In genomic region chr13:98447881-98448641, GRCh38 we compare ENCODE assay signal across 8 cellular contexts.
A peak's percentile ranks its signal among the peaks of the same experiment; 100 is the strongest.
DNase-seq lines count a peak whose midpoint lies in the region; ATAC-seq and TF ChIP-seq lines count a peak whose summit lies in the region.

No MANE protein-coding gene starts in this region.

- H3K9me3 ChIP-seq in mammary epithelial cell (replicated peaks; ENCODE audit: insufficient read depth, low read length) = no peaks in the 10 kb centered on the region

- H3K27me3 ChIP-seq in mammary epithelial cell (ENCODE audit: insufficient read depth, low read length) = no peaks in the 10 kb centered on the region

- in situ Hi-C loops in mammary epithelial cell (cut with MboI; ENCODE audit: low sequenced_read_pairs in 2 of 2) = loop anchor here (10.0 to 25.0 kb wide), 2 partner anchors 207 to 311 kb away; partner anchors contain the start of gene FARP1 (in 1 of the 2)

- no peak overlapping the region for H3K9ac ChIP-seq in mammary epithelial cell (ENCODE audit: insufficient read depth, low read length)

- peaks cover 24% of the 10 kb centered on the region for H3K79me2 ChIP-seq in mammary epithelial cell (ENCODE audit: insufficient read depth, low read length)

- DNase-seq in GM10266 (ENCODE audit: extremely low spot score) (no peak), NCI-H1694 treated with DMSO at 0.1 percent for 48 hours (lab: John Stamatoyannopoulos, UW) (peak; percentile 60), mammary epithelial cell (no peak), medulla oblongata (ENCODE audit: extremely low spot score) (peak; percentile 82), NCI-H2081 (lab: John Stamatoyannopoulos, UW) (no peak)

- dilution Hi-C loops in mammary epithelial cell (cut with HindIII; ENCODE audit: low sequenced_read_pairs) = loop anchor here (10.0 kb wide), 1 partner anchor 303 kb away; the partner anchor contains the start of gene FARP1

- BruUV-seq in mammary epithelial cell (replicated peaks; lab: Mats Ljungman, UMichigan) = no TSS peak

- H2AFZ ChIP-seq in mammary epithelial cell (ENCODE audit: low read depth, low read length) = no peak overlapping the region

- ATAC-seq in GM18517 (IDR thresholded peaks at IDR 0.05; ENCODE audit: unreplicated experiment) (no peak), GM19328 (IDR thresholded peaks at IDR 0.05; ENCODE audit: unreplicated experiment) (no peak), HG03442 (IDR thresholded peaks at IDR 0.05; ENCODE audit: unreplicated experiment) (no peak)

- no peak overlapping the region for H3K4me2 ChIP-seq in mammary epithelial cell (ENCODE audit: insufficient read depth, low read depth, low read length)

- H3K4me3 ChIP-seq in mammary epithelial cell (replicated peaks in 1 of 3; ENCODE audit: insufficient read depth in 1 of 3, low read depth in 2 of 3, low read length in 3 of 3) = no peak overlapping the region

- CTCF ChIA-PET in mammary epithelial cell (lab: Charles Lee; ENCODE audit: low non-redundant PET) = interaction anchor here (0.7 kb wide), 1 partner anchor 147 kb away, joined by 4 read pairs; no protein-coding TSS in a partner anchor

- TF ChIP-seq CTCF in GM10266 (IDR thresholded peaks at IDR 0.05; ENCODE audit: control insufficient read depth, insufficient read depth, low read depth, missing control alignments) (peak; percentile 31), mammary epithelial cell (conservative IDR thresholded peaks at IDR 0.05 in 1 of 2, IDR thresholded peaks at IDR 0.05 in 1 of 2; ENCODE audit: extremely low read depth in 1 of 2, insufficient read depth in 1 of 2, low read depth in 1 of 2, low read length in 2 of 2) (peak; percentile 63 to 69)

- H3K27ac ChIP-seq in mammary epithelial cell (ENCODE audit: insufficient read depth, low read depth, low read length) = no peak overlapping the region

- H3K4me1 ChIP-seq in mammary epithelial cell (ENCODE audit: insufficient read depth, low read length) = peaks cover 21% of the 10 kb centered on the region

- intact Hi-C loops in mammary epithelial cell (cut with micrococcal nuclease) = loop anchor here (5.0 to 10.0 kb wide), 3 partner anchors 109 to 591 kb away; no protein-coding TSS in a partner anchor

- 63% methylated on average over 25 of the region's 28 CpGs for WGBS in mammary epithelial cell (ENCODE audit: low coverage, missing lambda C conversion rate)

- H4K20me1 ChIP-seq in mammary epithelial cell (ENCODE audit: insufficient read depth, low read length) = no peaks in the 10 kb centered on the region

- H3K36me3 ChIP-seq in mammary epithelial cell (ENCODE audit: insufficient read depth, low read length) = peaks cover 15% of the 10 kb centered on the region

Comparison
In these comparisons a context has a peak if more than half of its experiments do, and no peak if none do; other contexts are left out.
1. DNase-seq: peak in NCI-H1694 treated with DMSO at 0.1 percent for 48 hours (single experiment) and medulla oblongata (single experiment); none in GM10266 (single experiment), mammary epithelial cell (single experiment) and NCI-H2081 (0 of 2).